35 cellular contexts compared by ENCODE assay signal in genomic region chr2:151394509-151394908, GRCh38. TPM values are rescaled to one million over a fixed set of nuclear protein-coding genes. Genes with fewer than 3 reads are reported as not detected.
"Had no signal": no experiment of that assay in that cellular context is flagged by ENCODE, and none has a peak within 500 bp of the region (broad histone marks: within the 10 kb centered on the region; RNA-seq: fewer than 3 reads in every experiment).

No MANE protein-coding gene starts in this region.

- H3K9me3 ChIP-seq: adrenal gland, ascending aorta, body of pancreas, breast epithelium had no signal

- H3K27me3 ChIP-seq: adrenal gland, ascending aorta, body of pancreas, brain microvascular endothelial cell, breast epithelium, cardiac muscle cell had no signal

- H3K4me3 ChIP-seq: adrenal gland, ascending aorta, body of pancreas, breast epithelium, cardiac muscle cell had no signal

- H3K27ac ChIP-seq: adrenal gland, ascending aorta, body of pancreas, brain microvascular endothelial cell, breast epithelium, cardiac muscle cell had no signal

- ATAC-seq: activated naive CD4-positive, alpha-beta T cell treated with anti-CD3 and anti-CD28 coated beads, Interleukin-2, amount 50 U/mL, for 72 hours; activated naive CD8-positive, alpha-beta T cell treated with anti-CD3 and anti-CD28 coated beads, Interleukin-2, amount 50 U/mL, for 24 hours; activated T-cell treated with anti-CD3 and anti-CD28 coated beads, Interleukin-2, amount 50 U/mL, for 4 hours; activated T-cell treated with anti-CD3 and anti-CD28 coated beads, Interleukin-2, amount 50 U/mL, for 72 hours; activated T-helper 17 cell treated with anti-CD3 and anti-CD28 coated beads, Interleukin-2, amount 50 U/mL, for 72 hours; body of pancreas had no signal

- H3K36me3 ChIP-seq: adrenal gland, ascending aorta, brain microvascular endothelial cell, breast epithelium, cardiac muscle cell had no signal

- H3K4me1 ChIP-seq: adrenal gland, ascending aorta, body of pancreas, breast epithelium had no signal

- DNase-seq: activated effector memory CD4-positive, alpha-beta T cell treated with anti-CD3 and anti-CD28 coated beads, Interleukin-2, amount 50 U/mL, for 16 hours; activated effector memory CD4-positive, alpha-beta T cell treated with Interleukin-2 at 50 U/mL for 16 hours; activated gamma-delta T cell; activated gamma-delta T cell treated with Interleukin-2 at 50 U/mL for 16 hours; activated naive CD4-positive, alpha-beta T cell; activated naive CD4-positive, alpha-beta T cell treated with anti-CD3 and anti-CD28 coated beads for 36 hours; activated naive CD4-positive, alpha-beta T cell treated with anti-CD3 and anti-CD28 coated beads, Interleukin-2, amount 10 ng/mL, durations not matched to agents 7 days and 5 days; activated naive CD4-positive, alpha-beta T cell treated with anti-CD3 and anti-CD28 coated beads, Interleukin-2, amount 50 U/mL, for 16 hours; activated naive CD4-positive, alpha-beta T cell treated with Interleukin-2 at 50 U/mL for 16 hours; activated naive CD8-positive, alpha-beta T cell treated with anti-CD3 and anti-CD28 coated beads for 36 hours; activated naive CD8-positive, alpha-beta T cell treated with anti-CD3 and anti-CD28 coated beads, Interleukin-2, amount 10 ng/mL, durations not matched to agents 7 days and 5 days; activated naive CD8-positive, alpha-beta T cell treated with anti-CD3 and anti-CD28 coated beads, Interleukin-2, amount 50 U/mL, for 24 hours; activated T-cell treated with anti-CD3 and anti-CD28 coated beads, Interleukin-2, amount 50 U/mL, for 24 hours; activated T-cell treated with anti-CD3 and anti-CD28 coated beads, Interleukin-2, amount 50 U/mL, for 4 hours; activated T-cell treated with anti-CD3 and anti-CD28 coated beads, Interleukin-2, amount 50 U/mL, for 48 hours; activated T-cell treated with anti-CD3 and anti-CD28 coated beads, Interleukin-2, amount 50 U/mL, for 72 hours; adrenal gland; amniotic stem cell; amygdala; anterior cingulate cortex; aorta; body of pancreas; brain microvascular endothelial cell; caudate nucleus; central memory CD4-positive, alpha-beta T cell; cerebellar nuclear complex had no signal

- FAIRE-seq: astrocyte, bronchial epithelial cell had no signal

RNA-seq across cellular contexts. Expression of gene TNFAIP6, which starts 37.1 kb away (rescaled TPM):
- total RNA-seq: activated naive CD4-positive, alpha-beta T cell treated with anti-CD3 and anti-CD28 coated beads for 36 hours; activated naive CD4-positive, alpha-beta T cell treated with anti-CD3 and anti-CD28 coated beads, Interleukin-2, amount 50 U/mL, for 72 hours; activated naive CD8-positive, alpha-beta T cell treated with anti-CD3 and anti-CD28 coated beads for 36 hours; activated naive CD8-positive, alpha-beta T cell treated with anti-CD3 and anti-CD28 coated beads, Interleukin-2, amount 10 ng/mL, durations not matched to agents 7 days and 5 days; activated T-cell treated with anti-CD3 and anti-CD28 coated beads, Interleukin-2, amount 50 U/mL, for 4 hours; activated T-cell treated with anti-CD3 and anti-CD28 coated beads, Interleukin-2, amount 50 U/mL, for 72 hours; activated T-helper 1 cell treated with anti-CD3 and anti-CD28 coated beads, Interleukin-12 subunit alpha, Interleukin-12 subunit beta, Interleukin-2, Interleukin-4 antibody, amounts not matched to agents 30 ng/mL and 10 ng/mL and 1 ng/mL, durations not matched to agents 14 hours and 24 hours and 36 hours; activated T-helper 17 cell treated with anti-CD3 and anti-CD28 coated beads, Interleukin-2, amount 50 U/mL, for 72 hours; activated T-helper 2 cell treated with anti-CD3 and anti-CD28 coated beads, Interferon-gamma antibody, Interleukin-2, Interleukin-4, amounts not matched to agents 10 μg/mL and 5 μg/mL and 100 μg/mL, durations not matched to agents 14 hours and 24 hours and 36 hours; cardiac muscle cell had no signal
- polyA plus RNA-seq: cardiac muscle cell had no signal
